Comparison of ENCODE assay signal across 1 cellular context in the genomic region with DNA sequence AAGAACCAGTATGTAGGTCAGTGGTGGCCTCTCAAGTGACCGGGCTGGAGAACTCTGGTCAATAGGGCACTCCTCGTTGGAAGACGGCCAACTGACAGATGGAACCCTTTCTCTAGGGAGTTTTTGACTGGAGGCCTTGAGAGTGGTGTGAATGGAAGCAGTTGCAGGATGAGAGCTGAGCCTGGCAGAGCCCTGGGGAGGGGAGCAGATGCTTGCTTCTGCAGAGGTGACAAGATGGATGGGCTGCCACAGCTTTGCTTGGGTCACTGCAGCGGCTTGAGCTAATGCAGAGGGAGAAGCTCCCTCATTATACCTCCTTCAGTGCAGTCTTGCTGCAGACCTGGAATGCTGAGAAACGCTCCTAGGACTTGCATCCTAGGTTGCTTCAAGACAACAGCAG.
TF ChIP-seq lines count a peak whose summit lies in the region.

No MANE protein-coding gene starts in this region.

TF ChIP-seq in GM23338, 12 proteins besides CTCF, POLR2A, EP300 and RAD21 (continued from another document):
- TF ChIP-seq, protein P1, sequence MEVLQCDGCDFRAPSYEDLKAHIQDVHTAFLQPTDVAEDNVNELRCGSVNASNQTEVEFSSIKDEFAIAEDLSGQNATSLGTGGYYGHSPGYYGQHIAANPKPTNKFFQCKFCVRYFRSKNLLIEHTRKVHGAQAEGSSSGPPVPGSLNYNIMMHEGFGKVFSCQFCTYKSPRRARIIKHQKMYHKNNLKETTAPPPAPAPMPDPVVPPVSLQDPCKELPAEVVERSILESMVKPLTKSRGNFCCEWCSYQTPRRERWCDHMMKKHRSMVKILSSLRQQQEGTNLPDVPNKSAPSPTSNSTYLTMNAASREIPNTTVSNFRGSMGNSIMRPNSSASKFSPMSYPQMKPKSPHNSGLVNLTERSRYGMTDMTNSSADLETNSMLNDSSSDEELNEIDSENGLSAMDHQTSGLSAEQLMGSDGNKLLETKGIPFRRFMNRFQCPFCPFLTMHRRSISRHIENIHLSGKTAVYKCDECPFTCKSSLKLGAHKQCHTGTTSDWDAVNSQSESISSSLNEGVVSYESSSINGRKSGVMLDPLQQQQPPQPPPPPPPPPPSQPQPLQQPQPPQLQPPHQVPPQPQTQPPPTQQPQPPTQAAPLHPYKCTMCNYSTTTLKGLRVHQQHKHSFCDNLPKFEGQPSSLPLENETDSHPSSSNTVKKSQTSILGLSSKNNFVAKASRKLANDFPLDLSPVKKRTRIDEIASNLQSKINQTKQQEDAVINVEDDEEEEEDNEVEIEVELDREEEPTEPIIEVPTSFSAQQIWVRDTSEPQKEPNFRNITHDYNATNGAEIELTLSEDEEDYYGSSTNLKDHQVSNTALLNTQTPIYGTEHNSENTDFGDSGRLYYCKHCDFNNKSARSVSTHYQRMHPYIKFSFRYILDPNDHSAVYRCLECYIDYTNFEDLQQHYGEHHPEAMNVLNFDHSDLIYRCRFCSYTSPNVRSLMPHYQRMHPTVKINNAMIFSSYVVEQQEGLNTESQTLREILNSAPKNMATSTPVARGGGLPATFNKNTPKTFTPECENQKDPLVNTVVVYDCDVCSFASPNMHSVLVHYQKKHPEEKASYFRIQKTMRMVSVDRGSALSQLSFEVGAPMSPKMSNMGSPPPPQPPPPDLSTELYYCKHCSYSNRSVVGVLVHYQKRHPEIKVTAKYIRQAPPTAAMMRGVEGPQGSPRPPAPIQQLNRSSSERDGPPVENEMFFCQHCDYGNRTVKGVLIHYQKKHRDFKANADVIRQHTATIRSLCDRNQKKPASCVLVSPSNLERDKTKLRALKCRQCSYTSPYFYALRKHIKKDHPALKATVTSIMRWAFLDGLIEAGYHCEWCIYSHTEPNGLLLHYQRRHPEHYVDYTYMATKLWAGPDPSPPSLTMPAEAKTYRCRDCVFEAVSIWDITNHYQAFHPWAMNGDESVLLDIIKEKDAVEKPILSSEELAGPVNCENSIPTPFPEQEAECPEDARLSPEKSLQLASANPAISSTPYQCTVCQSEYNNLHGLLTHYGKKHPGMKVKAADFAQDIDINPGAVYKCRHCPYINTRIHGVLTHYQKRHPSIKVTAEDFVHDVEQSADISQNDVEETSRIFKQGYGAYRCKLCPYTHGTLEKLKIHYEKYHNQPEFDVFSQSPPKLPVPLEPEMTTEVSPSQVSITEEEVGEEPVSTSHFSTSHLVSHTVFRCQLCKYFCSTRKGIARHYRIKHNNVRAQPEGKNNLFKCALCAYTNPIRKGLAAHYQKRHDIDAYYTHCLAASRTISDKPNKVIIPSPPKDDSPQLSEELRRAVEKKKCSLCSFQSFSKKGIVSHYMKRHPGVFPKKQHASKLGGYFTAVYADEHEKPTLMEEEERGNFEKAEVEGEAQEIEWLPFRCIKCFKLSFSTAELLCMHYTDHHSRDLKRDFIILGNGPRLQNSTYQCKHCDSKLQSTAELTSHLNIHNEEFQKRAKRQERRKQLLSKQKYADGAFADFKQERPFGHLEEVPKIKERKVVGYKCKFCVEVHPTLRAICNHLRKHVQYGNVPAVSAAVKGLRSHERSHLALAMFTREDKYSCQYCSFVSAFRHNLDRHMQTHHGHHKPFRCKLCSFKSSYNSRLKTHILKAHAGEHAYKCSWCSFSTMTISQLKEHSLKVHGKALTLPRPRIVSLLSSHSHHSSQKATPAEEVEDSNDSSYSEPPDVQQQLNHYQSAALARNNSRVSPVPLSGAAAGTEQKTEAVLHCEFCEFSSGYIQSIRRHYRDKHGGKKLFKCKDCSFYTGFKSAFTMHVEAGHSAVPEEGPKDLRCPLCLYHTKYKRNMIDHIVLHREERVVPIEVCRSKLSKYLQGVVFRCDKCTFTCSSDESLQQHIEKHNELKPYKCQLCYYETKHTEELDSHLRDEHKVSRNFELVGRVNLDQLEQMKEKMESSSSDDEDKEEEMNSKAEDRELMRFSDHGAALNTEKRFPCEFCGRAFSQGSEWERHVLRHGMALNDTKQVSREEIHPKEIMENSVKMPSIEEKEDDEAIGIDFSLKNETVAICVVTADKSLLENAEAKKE (CRISPR knock-in tag; IDR thresholded peaks at IDR 0.05) = no peak
- no peak for TF ChIP-seq CREB1 (CRISPR knock-in tag; IDR thresholded peaks at IDR 0.05; ENCODE audit: low read depth)
